ENCODE assay signal across 8 cellular contexts in the genomic region with DNA sequence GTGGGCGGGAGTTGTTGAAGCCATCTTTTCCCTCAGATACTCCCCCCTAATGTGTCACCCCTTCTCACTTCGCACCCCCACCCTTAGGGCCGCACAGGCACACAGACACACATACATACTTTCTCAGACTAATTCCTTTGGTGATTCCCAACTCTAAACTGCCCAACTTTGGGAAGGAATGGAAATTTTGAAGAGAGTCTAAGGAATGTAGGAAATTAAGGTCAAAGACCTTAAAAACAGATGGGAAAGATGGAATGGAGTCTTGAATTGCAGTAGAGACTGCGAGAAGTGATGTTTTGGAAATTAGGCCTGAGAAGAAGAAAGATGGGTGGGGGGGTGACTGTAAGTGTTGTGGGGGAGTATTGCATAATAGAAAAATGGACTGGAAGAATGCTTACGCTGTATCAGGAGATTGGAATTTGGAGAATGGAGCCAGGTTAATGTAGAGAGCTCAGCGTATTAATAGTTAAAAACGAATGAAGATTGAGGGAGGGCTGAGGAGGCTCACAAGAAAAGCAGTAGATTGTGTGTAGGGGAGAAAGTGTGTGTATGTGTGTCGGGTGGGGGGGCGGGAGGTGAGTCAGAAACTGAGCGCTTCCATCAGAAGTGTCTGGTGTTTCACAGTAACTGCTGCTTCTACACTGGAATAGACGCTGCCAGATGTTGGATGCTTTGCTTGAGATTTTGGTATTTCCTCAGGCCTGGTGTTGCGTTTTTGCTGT. TPM values are rescaled to one million over a fixed set of nuclear protein-coding genes. Genes with fewer than 3 reads are reported as not detected.
A peak's percentile ranks its signal among the peaks of the same experiment; 100 is the strongest.
DNase-seq lines count a peak whose midpoint lies in the region; ATAC-seq and TF ChIP-seq lines count a peak whose summit lies in the region.

No MANE protein-coding gene starts in this region.

- H3K36me3 Mint-ChIP-seq in activated naive CD4-positive, alpha-beta T cell treated with anti-CD3 and anti-CD28 coated beads for 36 hours (ENCODE audit: low read depth), result peaks cover 20% of the 10 kb centered on the region

- TF ChIP-seq CTCF in C4-2B (conservative IDR thresholded peaks at IDR 0.05), result no peak

- no peaks in the 10 kb centered on the region for H3K27me3 ChIP-seq in iPS DF 6.9 (ENCODE audit: control insufficient read depth, insufficient read depth, low read length)

- H3K27me3 Mint-ChIP-seq in activated naive CD4-positive, alpha-beta T cell treated with anti-CD3 and anti-CD28 coated beads for 36 hours (ENCODE audit: low read depth), result no peaks in the 10 kb centered on the region

- H3K4me3 Mint-ChIP-seq in activated naive CD4-positive, alpha-beta T cell treated with anti-CD3 and anti-CD28 coated beads for 36 hours, result peak overlapping the region; percentile 99

- no peaks in the 10 kb centered on the region for H3K9me3 Mint-ChIP-seq in activated naive CD4-positive, alpha-beta T cell treated with anti-CD3 and anti-CD28 coated beads for 36 hours

- no peaks in the 10 kb centered on the region for H3K36me3 ChIP-seq in iPS DF 6.9 (ENCODE audit: control insufficient read depth, insufficient read depth, low read length)

- H3K4me1 ChIP-seq in iPS DF 6.9 (ENCODE audit: control insufficient read depth, insufficient read depth, low read length), result no peaks in the 10 kb centered on the region; the same call in 1 of the 2 replicates

- intact Hi-C loops in activated naive CD4-positive, alpha-beta T cell treated with anti-CD3 and anti-CD28 coated beads for 36 hours (cut with micrococcal nuclease), result loop anchor here (5.0 to 10.0 kb wide), 5 partner anchors 127 to 847 kb away; a partner anchor contains a TSS

- CTCF ChIA-PET in activated naive CD4-positive, alpha-beta T cell treated with anti-CD3 and anti-CD28 coated beads for 36 hours (lab: Charles Lee), result interaction anchor here (1.2 to 1.8 kb wide), 3 partner anchors 52 to 141 kb away, joined by 3 to 6 read pairs (median 3); no protein-coding TSS in a partner anchor

- H3K4me1 Mint-ChIP-seq in activated naive CD4-positive, alpha-beta T cell treated with anti-CD3 and anti-CD28 coated beads for 36 hours (ENCODE audit: low read depth), result peaks cover 49% of the 10 kb centered on the region

- peak overlapping the region; percentile 87; the same call in 1 of the 2 replicates for H3K27ac ChIP-seq in C4-2B
- H3K27ac ChIP-seq in iPS DF 6.9 (ENCODE audit: low read length), result no peak overlapping the region
- peak overlapping the region in 20 of 21 experiments; percentile 81 to 97 (median 93) for H3K27ac ChIP-seq in skin epidermis

- H3K27ac Mint-ChIP-seq in activated naive CD4-positive, alpha-beta T cell treated with anti-CD3 and anti-CD28 coated beads for 36 hours, result peak overlapping the region; percentile 99

- ATAC-seq in GM21360 (IDR thresholded peaks at IDR 0.05; ENCODE audit: unreplicated experiment), result no peak
- ATAC-seq in GM18511 (IDR thresholded peaks at IDR 0.05; ENCODE audit: unreplicated experiment), result no peak
- no peak for ATAC-seq in HG03108 (IDR thresholded peaks at IDR 0.05; ENCODE audit: unreplicated experiment)

- no CpG with 5 or more reads among the region's 12 CpGs for WGBS in iPS DF 6.9 (ENCODE audit: insufficient coverage, insufficient read length)

- H3K4me3 ChIP-seq in Jurkat, Clone E6-1 (ENCODE audit: low read length), result peak overlapping the region; percentile 83
- H3K4me3 ChIP-seq in iPS DF 6.9 (ENCODE audit: low read length) (peak overlapping the region; percentile 73; the same call in 1 of the 2 replicates), skin epidermis (peak overlapping the region; percentile 71 to 91 (median 85))

- no peak for DNase-seq in Jurkat, Clone E6-1 (ENCODE audit: low read depth, low spot score)
- no peak for DNase-seq in activated naive CD4-positive, alpha-beta T cell treated with anti-CD3 and anti-CD28 coated beads for 36 hours
- DNase-seq in iPS DF 6.9 (ENCODE audit: low read depth, low spot score), result no peak

- H3K9me3 ChIP-seq in iPS DF 6.9 (ENCODE audit: control insufficient read depth, insufficient read depth, low read length), result no peaks in the 10 kb centered on the region

RNA-seq across cellular contexts. Expression of a gene that starts 1.7 kb away (rescaled TPM):
- polyA plus RNA-seq in Jurkat, Clone E6-1 (2012; ENCODE audit: insufficient read depth, insufficient read length), result 64.4 TPM
- total RNA-seq in activated naive CD4-positive, alpha-beta T cell treated with anti-CD3 and anti-CD28 coated beads for 36 hours, result 10 to 100 TPM; 72.6 to 82.5 TPM

RNA-seq across cellular contexts. Expression of a gene that starts 10.0 kb away (rescaled TPM):
- polyA plus RNA-seq in Jurkat, Clone E6-1 (2012; ENCODE audit: insufficient read depth, insufficient read length), result 135 TPM
- 10 to 100 TPM; 49.8 to 56.9 TPM for total RNA-seq in activated naive CD4-positive, alpha-beta T cell treated with anti-CD3 and anti-CD28 coated beads for 36 hours

RNA-seq across cellular contexts. Expression of a gene that starts 24.2 kb away (rescaled TPM):
- polyA plus RNA-seq in Jurkat, Clone E6-1 (2012; ENCODE audit: insufficient read depth, insufficient read length), result 4.8 TPM
- 1 to 10 TPM in 1 of 2 experiments, under 1 TPM in 1; 0.98 to 1.1 TPM for total RNA-seq in activated naive CD4-positive, alpha-beta T cell treated with anti-CD3 and anti-CD28 coated beads for 36 hours

RNA-seq across cellular contexts. Expression of a gene that starts 34.1 kb away (rescaled TPM):
- 79.8 TPM for polyA plus RNA-seq in Jurkat, Clone E6-1 (2012; ENCODE audit: insufficient read depth, insufficient read length)
- total RNA-seq in activated naive CD4-positive, alpha-beta T cell treated with anti-CD3 and anti-CD28 coated beads for 36 hours, result 10 to 100 TPM; 60.5 to 64.2 TPM

RNA-seq across cellular contexts. Expression of a gene that starts 34.3 kb away (rescaled TPM):
- 9.5 TPM for polyA plus RNA-seq in Jurkat, Clone E6-1 (2012; ENCODE audit: insufficient read depth, insufficient read length)
- 1 to 10 TPM; 4.5 to 4.8 TPM for total RNA-seq in activated naive CD4-positive, alpha-beta T cell treated with anti-CD3 and anti-CD28 coated beads for 36 hours
